ENCODE assay signal across 9 cellular contexts in genomic region chr15:28106294-28107110, GRCh38. TPM values are rescaled to one million over a fixed set of nuclear protein-coding genes. Genes with fewer than 3 reads are reported as not detected.
A peak's percentile ranks its signal among the peaks of the same experiment; 100 is the strongest.
DNase-seq lines count a peak whose midpoint lies in the region; ATAC-seq and TF ChIP-seq lines count a peak whose summit lies in the region.
"Had no signal": no experiment of that assay in that cellular context is flagged by ENCODE, and none has a peak within 500 bp of the region (broad histone marks: within the 10 kb centered on the region; RNA-seq: fewer than 3 reads in every experiment).

No MANE protein-coding gene starts in this region.

- TF ChIP-seq CTCF in GM12865 (IDR thresholded peaks at IDR 0.05; ENCODE audit: insufficient read depth, low read depth, low read length, missing control alignments) = no peak
- TF ChIP-seq CTCF in fibroblast of villous mesenchyme (IDR thresholded peaks at IDR 0.05; ENCODE audit: insufficient read depth, low read depth, low read length) = no peak

- POLR2A ChIA-PET in activated CD8-positive, alpha-beta T cell treated with anti-CD3 and anti-CD28 coated beads, Interleukin-2, amount 10 ng/mL, durations not matched to agents 7 days and 5 days (lab: Charles Lee) = no interaction called here

- H3K4me3 ChIP-seq in GM12865 (ENCODE audit: low read depth, low read length) (peak overlapping the region; percentile 34; the same call in 1 of the 2 replicates), fibroblast of villous mesenchyme (ENCODE audit: low read depth, low read length) (peak overlapping the region; percentile 56)

- no peaks in the 10 kb centered on the region for H3K9me3 Mint-ChIP-seq in activated CD8-positive, alpha-beta T cell treated with anti-CD3 and anti-CD28 coated beads, Interleukin-2, amount 10 ng/mL, durations not matched to agents 7 days and 5 days (ENCODE audit: insufficient read depth)
- H3K9me3 Mint-ChIP-seq: neural crest cell had no signal

- DNase-seq in GM12865 (ENCODE audit: low read depth) = no peak
- no peak for DNase-seq in activated CD8-positive, alpha-beta T cell treated with anti-CD3 and anti-CD28 coated beads, Interleukin-2, amount 10 ng/mL, durations not matched to agents 7 days and 5 days
- DNase-seq in fibroblast of villous mesenchyme (ENCODE audit: low read depth) = peak; percentile 5
- peak; percentile 28 for DNase-seq in occipital lobe (lab: John Stamatoyannopoulos, UW)
- DNase-seq in NOMO-1 (lab: John Stamatoyannopoulos, UW; ENCODE audit: unreplicated experiment in 2 of 2) = no peak
- no peak for DNase-seq in NCI-H2081 (lab: John Stamatoyannopoulos, UW)

- no peak overlapping the region for H3K27ac Mint-ChIP-seq in activated CD8-positive, alpha-beta T cell treated with anti-CD3 and anti-CD28 coated beads, Interleukin-2, amount 10 ng/mL, durations not matched to agents 7 days and 5 days

- H3K27me3 Mint-ChIP-seq in activated CD8-positive, alpha-beta T cell treated with anti-CD3 and anti-CD28 coated beads, Interleukin-2, amount 10 ng/mL, durations not matched to agents 7 days and 5 days (ENCODE audit: low read depth) = peaks cover 28% of the 10 kb centered on the region

- peaks cover 16% of the 10 kb centered on the region for H3K4me1 Mint-ChIP-seq in activated CD8-positive, alpha-beta T cell treated with anti-CD3 and anti-CD28 coated beads, Interleukin-2, amount 10 ng/mL, durations not matched to agents 7 days and 5 days (ENCODE audit: low read depth)

- CTCF ChIA-PET in activated CD8-positive, alpha-beta T cell treated with anti-CD3 and anti-CD28 coated beads, Interleukin-2, amount 10 ng/mL, durations not matched to agents 7 days and 5 days (lab: Charles Lee) = no interaction called here

- H3K36me3 Mint-ChIP-seq in activated CD8-positive, alpha-beta T cell treated with anti-CD3 and anti-CD28 coated beads, Interleukin-2, amount 10 ng/mL, durations not matched to agents 7 days and 5 days (ENCODE audit: low read depth) = peaks cover 5% of the 10 kb centered on the region

- H3K4me3 Mint-ChIP-seq in activated CD8-positive, alpha-beta T cell treated with anti-CD3 and anti-CD28 coated beads, Interleukin-2, amount 10 ng/mL, durations not matched to agents 7 days and 5 days = peak overlapping the region; percentile 47

- ATAC-seq in activated CD8-positive, alpha-beta T cell treated with anti-CD3 and anti-CD28 coated beads, Interleukin-2, amount 10 ng/mL, durations not matched to agents 7 days and 5 days = peak; percentile 69
- ATAC-seq in GM18498 (IDR thresholded peaks at IDR 0.05; ENCODE audit: unreplicated experiment) = no peak
- ATAC-seq in HG03159 (IDR thresholded peaks at IDR 0.05; ENCODE audit: unreplicated experiment) = no peak

RNA-seq across cellular contexts. Expression of gene OCA2, which starts 7.4 kb away (rescaled TPM):
- total RNA-seq in activated CD8-positive, alpha-beta T cell treated with anti-CD3 and anti-CD28 coated beads, Interleukin-2, amount 10 ng/mL, durations not matched to agents 7 days and 5 days = not detected
- total RNA-seq in fibroblast of villous mesenchyme = under 0.01 TPM in 1 of 2 replicates, not detected in the other
- total RNA-seq in occipital lobe = 25.7 TPM

Comparison
In these comparisons a context has a peak if more than half of its experiments do, and no peak if none do; other contexts are left out.
1. DNase-seq: peak in fibroblast of villous mesenchyme (single experiment) and occipital lobe (single experiment); none in GM12865 (single experiment), activated CD8-positive, alpha-beta T cell treated with anti-CD3 and anti-CD28 coated beads, Interleukin-2, amount 10 ng/mL, durations not matched to agents 7 days and 5 days (single experiment), NOMO-1 (0 of 2) and NCI-H2081 (0 of 2).
2. RNA of gene OCA2, which starts 7.4 kb away (total RNA-seq): 25.7 TPM in occipital lobe (single experiment); not detected in activated CD8-positive, alpha-beta T cell treated with anti-CD3 and anti-CD28 coated beads, Interleukin-2, amount 10 ng/mL, durations not matched to agents 7 days and 5 days and under 0.01 TPM in fibroblast of villous mesenchyme; every median in the first group is over 10 times any median in the second.